1 cellular context compared by ENCODE assay signal in the genomic region with DNA sequence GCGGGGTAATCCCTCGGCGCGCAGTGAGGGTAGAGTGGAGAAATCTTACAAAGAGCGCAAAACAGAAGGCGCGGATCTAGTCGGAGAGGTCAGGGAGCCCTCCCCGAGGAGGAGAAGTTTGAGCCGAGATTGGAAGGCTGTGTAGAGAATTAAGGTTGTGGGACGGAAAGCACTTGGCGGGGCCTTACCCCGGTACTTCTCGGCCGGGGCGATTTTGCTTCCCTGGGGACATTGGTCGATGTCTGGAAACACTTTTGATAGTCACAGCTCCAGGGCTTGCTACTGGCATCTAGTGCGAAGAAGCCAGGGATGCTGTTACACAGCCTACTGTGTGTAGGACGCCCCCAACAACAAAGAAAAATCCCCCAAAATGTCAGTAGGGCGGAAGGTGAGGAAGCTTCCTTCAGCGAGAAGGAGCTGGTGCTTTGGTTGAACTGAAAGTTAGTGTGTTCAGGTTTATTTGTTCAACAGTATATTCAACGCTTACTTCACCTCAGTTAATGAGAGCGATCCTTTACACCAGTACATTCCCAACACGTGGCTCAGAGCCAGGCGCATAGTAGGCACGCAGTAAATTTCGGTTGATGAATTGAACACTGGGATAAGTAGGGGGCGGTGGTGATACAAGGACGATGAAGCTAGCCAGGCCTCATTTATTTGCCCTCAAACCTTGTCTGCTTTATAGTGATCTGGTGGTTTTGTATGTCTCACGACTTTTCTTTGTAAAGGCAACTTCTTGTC.
TF ChIP-seq lines count a peak whose summit lies in the region.

No MANE protein-coding gene starts in this region.

TF ChIP-seq in K562, 482 proteins besides CTCF, POLR2A, EP300 and RAD21 (continued from another document and continues in another):
- TF ChIP-seq, protein P1, sequence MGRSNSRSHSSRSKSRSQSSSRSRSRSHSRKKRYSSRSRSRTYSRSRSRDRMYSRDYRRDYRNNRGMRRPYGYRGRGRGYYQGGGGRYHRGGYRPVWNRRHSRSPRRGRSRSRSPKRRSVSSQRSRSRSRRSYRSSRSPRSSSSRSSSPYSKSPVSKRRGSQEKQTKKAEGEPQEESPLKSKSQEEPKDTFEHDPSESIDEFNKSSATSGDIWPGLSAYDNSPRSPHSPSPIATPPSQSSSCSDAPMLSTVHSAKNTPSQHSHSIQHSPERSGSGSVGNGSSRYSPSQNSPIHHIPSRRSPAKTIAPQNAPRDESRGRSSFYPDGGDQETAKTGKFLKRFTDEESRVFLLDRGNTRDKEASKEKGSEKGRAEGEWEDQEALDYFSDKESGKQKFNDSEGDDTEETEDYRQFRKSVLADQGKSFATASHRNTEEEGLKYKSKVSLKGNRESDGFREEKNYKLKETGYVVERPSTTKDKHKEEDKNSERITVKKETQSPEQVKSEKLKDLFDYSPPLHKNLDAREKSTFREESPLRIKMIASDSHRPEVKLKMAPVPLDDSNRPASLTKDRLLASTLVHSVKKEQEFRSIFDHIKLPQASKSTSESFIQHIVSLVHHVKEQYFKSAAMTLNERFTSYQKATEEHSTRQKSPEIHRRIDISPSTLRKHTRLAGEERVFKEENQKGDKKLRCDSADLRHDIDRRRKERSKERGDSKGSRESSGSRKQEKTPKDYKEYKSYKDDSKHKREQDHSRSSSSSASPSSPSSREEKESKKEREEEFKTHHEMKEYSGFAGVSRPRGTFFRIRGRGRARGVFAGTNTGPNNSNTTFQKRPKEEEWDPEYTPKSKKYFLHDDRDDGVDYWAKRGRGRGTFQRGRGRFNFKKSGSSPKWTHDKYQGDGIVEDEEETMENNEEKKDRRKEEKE (IDR thresholded peaks at IDR 0.05; ENCODE audit: borderline replicate concordance in 1 of 2, control insufficient read depth in 1 of 2, low read depth in 2 of 2, low read length in 1 of 2) = no peak
- TF ChIP-seq TAF7 (tag; IDR thresholded peaks at IDR 0.05) = no peak
- TF ChIP-seq, protein P2, sequence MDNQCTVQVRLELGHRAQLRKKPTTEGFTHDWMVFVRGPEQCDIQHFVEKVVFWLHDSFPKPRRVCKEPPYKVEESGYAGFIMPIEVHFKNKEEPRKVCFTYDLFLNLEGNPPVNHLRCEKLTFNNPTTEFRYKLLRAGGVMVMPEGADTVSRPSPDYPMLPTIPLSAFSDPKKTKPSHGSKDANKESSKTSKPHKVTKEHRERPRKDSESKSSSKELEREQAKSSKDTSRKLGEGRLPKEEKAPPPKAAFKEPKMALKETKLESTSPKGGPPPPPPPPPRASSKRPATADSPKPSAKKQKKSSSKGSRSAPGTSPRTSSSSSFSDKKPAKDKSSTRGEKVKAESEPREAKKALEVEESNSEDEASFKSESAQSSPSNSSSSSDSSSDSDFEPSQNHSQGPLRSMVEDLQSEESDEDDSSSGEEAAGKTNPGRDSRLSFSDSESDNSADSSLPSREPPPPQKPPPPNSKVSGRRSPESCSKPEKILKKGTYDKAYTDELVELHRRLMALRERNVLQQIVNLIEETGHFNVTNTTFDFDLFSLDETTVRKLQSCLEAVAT (IDR thresholded peaks at IDR 0.05) = peak; percentile 12 to 55; a peak in 2 of 4 replicates
- TF ChIP-seq, protein P3, sequence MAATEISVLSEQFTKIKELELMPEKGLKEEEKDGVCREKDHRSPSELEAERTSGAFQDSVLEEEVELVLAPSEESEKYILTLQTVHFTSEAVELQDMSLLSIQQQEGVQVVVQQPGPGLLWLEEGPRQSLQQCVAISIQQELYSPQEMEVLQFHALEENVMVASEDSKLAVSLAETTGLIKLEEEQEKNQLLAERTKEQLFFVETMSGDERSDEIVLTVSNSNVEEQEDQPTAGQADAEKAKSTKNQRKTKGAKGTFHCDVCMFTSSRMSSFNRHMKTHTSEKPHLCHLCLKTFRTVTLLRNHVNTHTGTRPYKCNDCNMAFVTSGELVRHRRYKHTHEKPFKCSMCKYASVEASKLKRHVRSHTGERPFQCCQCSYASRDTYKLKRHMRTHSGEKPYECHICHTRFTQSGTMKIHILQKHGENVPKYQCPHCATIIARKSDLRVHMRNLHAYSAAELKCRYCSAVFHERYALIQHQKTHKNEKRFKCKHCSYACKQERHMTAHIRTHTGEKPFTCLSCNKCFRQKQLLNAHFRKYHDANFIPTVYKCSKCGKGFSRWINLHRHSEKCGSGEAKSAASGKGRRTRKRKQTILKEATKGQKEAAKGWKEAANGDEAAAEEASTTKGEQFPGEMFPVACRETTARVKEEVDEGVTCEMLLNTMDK (IDR thresholded peaks at IDR 0.05; ENCODE audit: borderline replicate concordance, insufficient read depth, low read depth, low read length, poor library complexity, severe bottlenecking) = no peak
- no peak for TF ChIP-seq TOE1 (IDR thresholded peaks at IDR 0.05; ENCODE audit: borderline replicate concordance)
- 0 out of 2 replicates have a peak, but pooled peaks have one; percentile 7 for TF ChIP-seq TOE1 (CRISPR knock-in tag; IDR thresholded peaks at IDR 0.05; ENCODE audit: borderline replicate concordance, low read depth)
- peak; percentile 91 for TF ChIP-seq NFIC (IDR thresholded peaks at IDR 0.05)
- peak; percentile 59 for TF ChIP-seq TEAD4 (IDR thresholded peaks at IDR 0.05; ENCODE audit: low read length)
- TF ChIP-seq TEAD4 (CRISPR knock-in tag; IDR thresholded peaks at IDR 0.05; ENCODE audit: borderline replicate concordance) = no peak
- peak; percentile 12; the same call in 1 of the 2 replicates for TF ChIP-seq HDAC2 (IDR thresholded peaks at IDR 0.05)
- TF ChIP-seq BRD4 (IDR thresholded peaks at IDR 0.05) = no peak
- TF ChIP-seq ZNF764 (CRISPR knock-in tag; IDR thresholded peaks at IDR 0.05; ENCODE audit: low read depth) = no peak
- TF ChIP-seq GATAD2B (IDR thresholded peaks at IDR 0.05; ENCODE audit: borderline replicate concordance) = no peak
- no peak for TF ChIP-seq ZNF3 (CRISPR knock-in tag; IDR thresholded peaks at IDR 0.05)
- TF ChIP-seq, protein P4, sequence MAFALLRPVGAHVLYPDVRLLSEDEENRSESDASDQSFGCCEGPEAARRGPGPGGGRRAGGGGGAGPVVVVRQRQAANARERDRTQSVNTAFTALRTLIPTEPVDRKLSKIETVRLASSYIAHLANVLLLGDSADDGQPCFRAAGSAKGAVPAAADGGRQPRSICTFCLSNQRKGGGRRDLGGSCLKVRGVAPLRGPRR (CRISPR knock-in tag; IDR thresholded peaks at IDR 0.05) = no peak
- TF ChIP-seq, protein P5, sequence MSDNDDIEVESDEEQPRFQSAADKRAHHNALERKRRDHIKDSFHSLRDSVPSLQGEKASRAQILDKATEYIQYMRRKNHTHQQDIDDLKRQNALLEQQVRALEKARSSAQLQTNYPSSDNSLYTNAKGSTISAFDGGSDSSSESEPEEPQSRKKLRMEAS (CRISPR knock-in tag; IDR thresholded peaks at IDR 0.05) = 0 out of 2 replicates have a peak, but pooled peaks have one; percentile 15
- no peak for TF ChIP-seq MEF2A (IDR thresholded peaks at IDR 0.05; ENCODE audit: control insufficient read depth, low read depth, low read length)
- TF ChIP-seq ZBTB2 (IDR thresholded peaks at IDR 0.05) = peak; percentile 13; the same call in 1 of the 2 replicates
- TF ChIP-seq, protein P6, sequence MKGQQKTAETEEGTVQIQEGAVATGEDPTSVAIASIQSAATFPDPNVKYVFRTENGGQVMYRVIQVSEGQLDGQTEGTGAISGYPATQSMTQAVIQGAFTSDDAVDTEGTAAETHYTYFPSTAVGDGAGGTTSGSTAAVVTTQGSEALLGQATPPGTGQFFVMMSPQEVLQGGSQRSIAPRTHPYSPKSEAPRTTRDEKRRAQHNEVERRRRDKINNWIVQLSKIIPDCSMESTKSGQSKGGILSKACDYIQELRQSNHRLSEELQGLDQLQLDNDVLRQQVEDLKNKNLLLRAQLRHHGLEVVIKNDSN (CRISPR knock-in tag; IDR thresholded peaks at IDR 0.05) = peak; percentile 34; the same call in 1 of the 2 replicates
- TF ChIP-seq NFYB (IDR thresholded peaks at IDR 0.05; ENCODE audit: extremely low read depth, insufficient read length) = no peak
- no peak for TF ChIP-seq BHLHE40 (IDR thresholded peaks at IDR 0.05; ENCODE audit: low read length)
- no peak for TF ChIP-seq CCAR2 (IDR thresholded peaks at IDR 0.05; ENCODE audit: low read depth, low read length)
- no peak for TF ChIP-seq PCBP1 (IDR thresholded peaks at IDR 0.05; ENCODE audit: low read depth, low read length, poor library complexity, severe bottlenecking)
- no peak for TF ChIP-seq HDGF (IDR thresholded peaks at IDR 0.05)
- TF ChIP-seq E2F6 (IDR thresholded peaks at IDR 0.05; ENCODE audit: borderline replicate concordance in 1 of 2, extremely low read depth in 1 of 2, insufficient read depth in 1 of 2, insufficient read length in 1 of 2, low read depth in 1 of 2, low read length in 1 of 2, poor library complexity in 1 of 2, severe bottlenecking in 1 of 2) = peak; percentile 25 to 44
- no peak; the same call in 1 of the 2 replicates for TF ChIP-seq SMARCA4 (IDR thresholded peaks at IDR 0.05)
- no peak for TF ChIP-seq OTX1 (CRISPR knock-in tag; IDR thresholded peaks at IDR 0.05)
- no peak for TF ChIP-seq RB1 (IDR thresholded peaks at IDR 0.05; ENCODE audit: low read depth)
- 0 out of 2 replicates have a peak, but pooled peaks have one; percentile 10 for TF ChIP-seq ZC3H8 (IDR thresholded peaks at IDR 0.05)
- TF ChIP-seq JUNB (CRISPR knock-in tag; conservative IDR thresholded peaks at IDR 0.05) = no peak
- 0 out of 2 replicates have a peak, but pooled peaks have one; percentile 43 for TF ChIP-seq MEF2D (tag; conservative IDR thresholded peaks at IDR 0.05; ENCODE audit: low read depth)
- no peak for TF ChIP-seq ADNP (tag; IDR thresholded peaks at IDR 0.05)
- TF ChIP-seq POU5F1 (IDR thresholded peaks at IDR 0.05; ENCODE audit: borderline replicate concordance, low read depth, low read length, partially characterized antibody) = no peak
- TF ChIP-seq ZBTB8A (IDR thresholded peaks at IDR 0.05; ENCODE audit: partially characterized antibody) = no peak
- no peak for TF ChIP-seq ETV1 (tag; conservative IDR thresholded peaks at IDR 0.05; ENCODE audit: low read depth)
- 0 out of 2 replicates have a peak, but pooled peaks have one; percentile 18 for TF ChIP-seq ZNF644 (tag; IDR thresholded peaks at IDR 0.05; ENCODE audit: low read depth)
- 0 out of 2 replicates have a peak, but pooled peaks have one; percentile 60 for TF ChIP-seq SREBF2 (CRISPR knock-in tag; IDR thresholded peaks at IDR 0.05)
- TF ChIP-seq, protein P7, sequence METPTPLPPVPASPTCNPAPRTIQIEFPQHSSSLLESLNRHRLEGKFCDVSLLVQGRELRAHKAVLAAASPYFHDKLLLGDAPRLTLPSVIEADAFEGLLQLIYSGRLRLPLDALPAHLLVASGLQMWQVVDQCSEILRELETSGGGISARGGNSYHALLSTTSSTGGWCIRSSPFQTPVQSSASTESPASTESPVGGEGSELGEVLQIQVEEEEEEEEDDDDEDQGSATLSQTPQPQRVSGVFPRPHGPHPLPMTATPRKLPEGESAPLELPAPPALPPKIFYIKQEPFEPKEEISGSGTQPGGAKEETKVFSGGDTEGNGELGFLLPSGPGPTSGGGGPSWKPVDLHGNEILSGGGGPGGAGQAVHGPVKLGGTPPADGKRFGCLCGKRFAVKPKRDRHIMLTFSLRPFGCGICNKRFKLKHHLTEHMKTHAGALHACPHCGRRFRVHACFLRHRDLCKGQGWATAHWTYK (CRISPR knock-in tag; IDR thresholded peaks at IDR 0.05) = no peak
- TF ChIP-seq PREB (CRISPR knock-in tag; IDR thresholded peaks at IDR 0.05) = no peak; the same call in 1 of the 2 replicates
